ENCODE assay signal across 9 cellular contexts in genomic region chr7:45919947-45920542, GRCh38. TPM values are rescaled to one million over a fixed set of nuclear protein-coding genes. Genes with fewer than 3 reads are reported as not detected.
A peak's percentile ranks its signal among the peaks of the same experiment; 100 is the strongest.
DNase-seq lines count a peak whose midpoint lies in the region; ATAC-seq, FAIRE-seq and TF ChIP-seq lines count a peak whose summit lies in the region.
"Had no signal": no experiment of that assay in that cellular context is flagged by ENCODE, and none has a peak within 500 bp of the region (broad histone marks: within the 10 kb centered on the region; RNA-seq: fewer than 3 reads in every experiment).

No MANE protein-coding gene starts in this region.

- ATAC-seq in HG03520 (IDR thresholded peaks at IDR 0.05; ENCODE audit: unreplicated experiment): no peak

- in situ Hi-C loops in ACHN (cut with HindIII; ENCODE audit: low pct_ligation_motif_present, low pct_unique_long_range_greater_than_20kb, low sequenced_read_pairs): loop anchor here (10.0 kb wide), 1 partner anchor 435 kb away; no protein-coding TSS in a partner anchor

- CTCF ChIA-PET in endothelial cell of umbilical vein (lab: Charles Lee): interaction anchor here (1.2 to 8.6 kb wide), 7 partner anchors 30 to 1347 kb away, joined by 4 to 149 read pairs (median 65); partner anchors contain the start of gene IGFBP1

- TF ChIP-seq POLR2A in endothelial cell of umbilical vein (IDR thresholded peaks at IDR 0.05; ENCODE audit: low read depth, low read length): no peak

- peak overlapping the region; percentile 71 for H2AFZ ChIP-seq in endothelial cell of umbilical vein (ENCODE audit: low read depth, low read length)

- H3K4me3 ChIP-seq in AG10803 (ENCODE audit: low read length) (peak overlapping the region; percentile 92), LNCaP clone FGC (ENCODE audit: low read depth, low read length) (peak overlapping the region; percentile 51), endothelial cell of umbilical vein (replicated peaks in 1 of 3; ENCODE audit: insufficient read depth in 1 of 3, low read depth in 1 of 3, low read length in 3 of 3) (peak overlapping the region in 2 of 3 experiments; percentile 21 to 34)

- no peaks in the 10 kb centered on the region for H4K20me1 ChIP-seq in endothelial cell of umbilical vein (replicated peaks; ENCODE audit: control insufficient read depth, extremely low read depth, insufficient read depth, low read length)

- no peaks in the 10 kb centered on the region for H3K9me1 ChIP-seq in endothelial cell of umbilical vein (replicated peaks; ENCODE audit: control insufficient read depth, extremely low read depth, insufficient read depth, low read length)

- H3K79me2 ChIP-seq in endothelial cell of umbilical vein (ENCODE audit: control insufficient read depth, insufficient read depth, low read length): no peaks in the 10 kb centered on the region

- dilution Hi-C loops in endothelial cell of umbilical vein (cut with MboI; ENCODE audit: extremely low pct_ligation_motif_present, low sequenced_read_pairs): no loop called here

- POLR2A ChIA-PET in endothelial cell of umbilical vein (lab: Charles Lee): no interaction called here

- peaks cover 36% of the 10 kb centered on the region for H3K4me1 Mint-ChIP-seq in nephron progenitor cell

- H3K27ac ChIP-seq in endothelial cell of umbilical vein (ENCODE audit: insufficient read depth, low read depth, low read length): no peak overlapping the region

- peaks cover 89% of the 10 kb centered on the region for H3K27me3 Mint-ChIP-seq in nephron progenitor cell (ENCODE audit: low read depth, poor library complexity)

- no peaks in the 10 kb centered on the region for H3K36me3 ChIP-seq in endothelial cell of umbilical vein (ENCODE audit: control insufficient read depth in 2 of 2, extremely low read depth in 1 of 2, insufficient read depth in 2 of 2, low read length in 2 of 2)

- no peak overlapping the region for H3K9ac ChIP-seq in endothelial cell of umbilical vein (replicated peaks; ENCODE audit: extremely low read depth, insufficient read depth, low read length)

- no peak for DNase-seq in AG10803 (ENCODE audit: low read depth)
- DNase-seq in LNCaP clone FGC (ENCODE audit: low read depth): no peak
- DNase-seq in endothelial cell of umbilical vein (ENCODE audit: low read depth, low spot score): no peak
- DNase-seq in nephron progenitor cell: no peak
- no peak for DNase-seq in ACHN
- no peak for DNase-seq in stimulated activated CD4-positive, alpha-beta T cell treated with anti-CD3 and anti-CD28 coated beads, Interleukin-4, amount 100 ng/mL, for 4 hours
- no peak for DNase-seq in D341Med (ENCODE audit: low spot score)

- H3K9me3 Mint-ChIP-seq in nephron progenitor cell: no peaks in the 10 kb centered on the region

- H3K27ac Mint-ChIP-seq in nephron progenitor cell: no peak overlapping the region

- H3K4me2 ChIP-seq in endothelial cell of umbilical vein (ENCODE audit: insufficient read depth, low read length): peak overlapping the region; percentile 82

- peaks cover 28% of the 10 kb centered on the region for H3K4me1 ChIP-seq in endothelial cell of umbilical vein (ENCODE audit: control insufficient read depth, extremely low read depth, insufficient read depth, low read length)

- peak overlapping the region; percentile 85 for H3K4me3 Mint-ChIP-seq in nephron progenitor cell

- intact Hi-C loops in endothelial cell of umbilical vein (cut with micrococcal nuclease): loop anchor here (5.0 to 10.0 kb wide), 2 partner anchors 205 to 657 kb away; no protein-coding TSS in a partner anchor

- no TSS peak for BruUV-seq in endothelial cell of umbilical vein (replicated peaks; lab: Mats Ljungman, UMichigan)

- H3K36me3 Mint-ChIP-seq in nephron progenitor cell (ENCODE audit: low read depth): peaks cover 13% of the 10 kb centered on the region

- H3K9me3 ChIP-seq in endothelial cell of umbilical vein (replicated peaks; ENCODE audit: control insufficient read depth, insufficient read depth, low read length): no peaks in the 10 kb centered on the region

- TF ChIP-seq CTCF in AG10803 (conservative IDR thresholded peaks at IDR 0.05; ENCODE audit: low read length): no peak; the same call in 1 of the 2 replicates
- no peak for TF ChIP-seq CTCF in LNCaP clone FGC (IDR thresholded peaks at IDR 0.05; ENCODE audit: control insufficient read depth, extremely low read depth, insufficient read depth)
- TF ChIP-seq CTCF in endothelial cell of umbilical vein (IDR thresholded peaks at IDR 0.05; ENCODE audit: extremely low read depth in 1 of 2, insufficient read depth in 1 of 2, low read depth in 1 of 2, low read length in 2 of 2): no peak
- no peak for TF ChIP-seq CTCF in nephron progenitor cell (IDR thresholded peaks at IDR 0.05)

- no peak for FAIRE-seq in endothelial cell of umbilical vein (lab: Jason Lieb, UNC)

- H3K27me3 ChIP-seq in endothelial cell of umbilical vein (ENCODE audit: control insufficient read depth in 2 of 2, insufficient read depth in 2 of 2, low read length in 2 of 2): peaks cover 26 to 45% of the 10 kb centered on the region in 2 experiments

TF ChIP-seq in endothelial cell of umbilical vein, 7 proteins besides CTCF, POLR2A, EP300 and RAD21:
- TF ChIP-seq POLR2AphosphoS5 (IDR thresholded peaks at IDR 0.05; ENCODE audit: insufficient read depth, low read depth, low read length) (no peak), FOS (IDR thresholded peaks at IDR 0.05; ENCODE audit: borderline replicate concordance, insufficient read depth, low read length) (no peak), EZH2 (IDR thresholded peaks at IDR 0.05; ENCODE audit: borderline replicate concordance, low read depth, low read length, severe bottlenecking) (no peak), GATA2 (IDR thresholded peaks at IDR 0.05; ENCODE audit: insufficient read depth, insufficient read length, low read depth, low read length) (no peak), JUN (IDR thresholded peaks at IDR 0.05; ENCODE audit: borderline replicate concordance, insufficient read depth, insufficient read length, low read depth) (no peak), MYC (IDR thresholded peaks at IDR 0.05; ENCODE audit: low read depth, low read length) (no peak)
- TF ChIP-seq, protein P1, sequence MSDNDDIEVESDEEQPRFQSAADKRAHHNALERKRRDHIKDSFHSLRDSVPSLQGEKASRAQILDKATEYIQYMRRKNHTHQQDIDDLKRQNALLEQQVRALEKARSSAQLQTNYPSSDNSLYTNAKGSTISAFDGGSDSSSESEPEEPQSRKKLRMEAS (IDR thresholded peaks at IDR 0.05; ENCODE audit: insufficient read depth, insufficient read length): no peak

RNA-seq across cellular contexts. Expression of gene IGFBP3, which starts 1.0 kb away (rescaled TPM):
- total RNA-seq in endothelial cell of umbilical vein: 8.1 and 10.1 TPM in 2 replicates
- polyA plus RNA-seq in endothelial cell of umbilical vein: 3.0 and 3.4 TPM in 2 replicates
- 4.6 and 5.3 TPM in 2 replicates for polyA plus RNA-seq in endothelial cell of umbilical vein (2011; cell fraction: cytosol; rRNA removed)
- 7.2 and 7.5 TPM in 2 replicates for polyA plus RNA-seq in endothelial cell of umbilical vein (2011; cell fraction: nucleus; rRNA removed)
- 5.1 and 9.2 TPM in 2 replicates for polyA plus RNA-seq in endothelial cell of umbilical vein (2012)
- 2.1 and 2.2 TPM in 2 replicates for polyA minus RNA-seq in endothelial cell of umbilical vein
- polyA minus RNA-seq in endothelial cell of umbilical vein (2011; cell fraction: cytosol; rRNA and poly(A)+ RNA removed): 46.0 TPM
- 4.3 and 7.6 TPM in 2 replicates for polyA minus RNA-seq in endothelial cell of umbilical vein (2011; cell fraction: nucleus; rRNA and poly(A)+ RNA removed)

RNA-seq across cellular contexts. Expression of gene IGFBP1, which starts 31.8 kb away (rescaled TPM):
- 2.3 and 4.0 TPM in 2 replicates for total RNA-seq in endothelial cell of umbilical vein
- 0.56 and 0.57 TPM in 2 replicates for polyA plus RNA-seq in endothelial cell of umbilical vein
- 0.76 and 0.97 TPM in 2 replicates for polyA plus RNA-seq in endothelial cell of umbilical vein (2011; cell fraction: cytosol; rRNA removed)
- polyA plus RNA-seq in endothelial cell of umbilical vein (2011; cell fraction: nucleus; rRNA removed): 1.2 TPM in 2 replicates
- polyA plus RNA-seq in endothelial cell of umbilical vein (2012): 4.4 and 7.2 TPM in 2 replicates
- 0.27 TPM in 1 of 2 replicates, not detected in the other for polyA minus RNA-seq in endothelial cell of umbilical vein
- polyA minus RNA-seq in endothelial cell of umbilical vein (2011; cell fraction: cytosol; rRNA and poly(A)+ RNA removed): not detected
- 0.53 and 0.58 TPM in 2 replicates for polyA minus RNA-seq in endothelial cell of umbilical vein (2011; cell fraction: nucleus; rRNA and poly(A)+ RNA removed)
- total RNA-seq: T-helper 1 cell treated with Interleukin-12 subunit alpha and Interleukin-12 subunit beta and Interleukin-4 antibody, amounts not matched to agents 30 ng/mL and 1 ng/mL, for 36 hours had no signal

RNA-seq across cellular contexts. Expression of gene CCDC201, which starts 47.2 kb away (rescaled TPM):
- total RNA-seq in endothelial cell of umbilical vein: not detected in 2 replicates
- polyA plus RNA-seq in endothelial cell of umbilical vein: not detected in 2 replicates
- not detected in 2 replicates for polyA plus RNA-seq in endothelial cell of umbilical vein (2011; cell fraction: cytosol; rRNA removed)
- not detected in 2 replicates for polyA plus RNA-seq in endothelial cell of umbilical vein (2011; cell fraction: nucleus; rRNA removed)
- polyA plus RNA-seq in endothelial cell of umbilical vein (2012): not detected in 2 replicates
- not detected in 2 replicates for polyA minus RNA-seq in endothelial cell of umbilical vein
- not detected for polyA minus RNA-seq in endothelial cell of umbilical vein (2011; cell fraction: cytosol; rRNA and poly(A)+ RNA removed)
- polyA minus RNA-seq in endothelial cell of umbilical vein (2011; cell fraction: nucleus; rRNA and poly(A)+ RNA removed): not detected in 2 replicates
- total RNA-seq: T-helper 1 cell treated with Interleukin-12 subunit alpha and Interleukin-12 subunit beta and Interleukin-4 antibody, amounts not matched to agents 30 ng/mL and 1 ng/mL, for 36 hours had no signal

Comparison
In these comparisons a context has a peak if more than half of its experiments do, and no peak if none do; other contexts are left out.
1. H3K4me3 ChIP-seq: peak in every context shown above with its lines; median percentile 92 in AG10803; 51 in LNCaP clone FGC; 28 in endothelial cell of umbilical vein.